Comparison of ENCODE assay signal across 1 cellular context in genomic region chr7:44867073-44867990, GRCh38.
TF ChIP-seq lines count a peak whose summit lies in the region.

No MANE protein-coding gene starts in this region.

TF ChIP-seq in K562, 482 proteins besides CTCF, POLR2A, EP300 and RAD21 (continued from another document):
- TF ChIP-seq ATF3 (IDR thresholded peaks at IDR 0.05): peak; percentile 97
- no peak; the same call in 1 of the 2 replicates for TF ChIP-seq ATF3 (CRISPR knock-in tag; conservative IDR thresholded peaks at IDR 0.05)
- TF ChIP-seq ZEB2 (IDR thresholded peaks at IDR 0.05): peak; percentile 41; the same call in 1 of the 2 replicates
- peak; percentile 83 for TF ChIP-seq SMARCE1 (IDR thresholded peaks at IDR 0.05)
- TF ChIP-seq NFE2 (IDR thresholded peaks at IDR 0.05; ENCODE audit: low read depth): peak; percentile 62
- TF ChIP-seq MEIS2 (IDR thresholded peaks at IDR 0.05; ENCODE audit: partially characterized antibody): peak; percentile 62
